Comparison of ENCODE assay signal across 10 cellular contexts in the genomic region with DNA sequence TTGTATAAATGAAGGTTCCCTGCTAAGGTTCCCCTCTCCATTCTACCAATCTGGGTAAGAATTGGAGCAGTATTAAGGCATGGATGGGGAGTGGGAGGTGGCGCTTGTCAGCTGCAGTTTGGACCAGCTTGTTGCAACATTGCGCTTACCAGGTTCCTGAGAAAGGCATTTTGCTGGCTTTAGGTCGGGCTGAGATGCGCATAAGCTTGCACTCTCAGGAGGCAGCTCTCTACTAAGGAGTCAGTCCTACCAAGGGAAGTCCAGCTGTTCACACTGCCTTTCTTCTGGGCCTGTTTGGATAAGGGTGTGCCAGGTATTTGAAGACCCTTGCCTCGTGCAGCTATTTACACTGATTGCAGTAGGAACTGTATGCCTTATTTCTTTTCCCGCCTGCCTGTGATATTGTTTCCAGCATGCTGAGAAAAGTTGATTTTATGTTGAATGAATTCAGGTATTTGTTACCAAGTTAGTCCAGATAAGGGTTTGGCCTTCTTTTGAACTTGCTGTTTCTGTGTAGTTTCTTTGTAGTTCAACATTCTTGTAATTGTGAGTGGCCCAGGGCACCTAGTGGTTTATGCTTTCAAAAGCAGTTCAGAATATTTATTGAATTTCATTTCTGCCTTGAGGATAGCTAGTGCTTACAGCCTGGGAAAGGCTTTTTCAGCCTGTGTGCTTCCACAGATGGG. TPM values are rescaled to one million over a fixed set of nuclear protein-coding genes. Genes with fewer than 3 reads are reported as not detected.
DNase-seq lines count a peak whose midpoint lies in the region; ATAC-seq and TF ChIP-seq lines count a peak whose summit lies in the region.
"Had no signal": no experiment of that assay in that cellular context is flagged by ENCODE, and none has a peak within 500 bp of the region (broad histone marks: within the 10 kb centered on the region; RNA-seq: fewer than 3 reads in every experiment).

No MANE protein-coding gene starts in this region.

- H3K36me3 ChIP-seq in aorta (ENCODE audit: control insufficient read depth in 1 of 2, insufficient read depth in 2 of 2, low read length in 1 of 2): peaks cover 1 to 2% of the 10 kb centered on the region in 2 donors

- H3K4me3 ChIP-seq in dorsolateral prefrontal cortex (peak overlapping the region in 39 of 59 donors; percentile 3 to 100 (median 94)), aorta (ENCODE audit: low read length in 2 of 2) (no peak overlapping the region)

- WGBS in aorta, 2 donors: 79 to 89% methylated on average over 6 of the region's 6 CpGs

- H3K27me3 ChIP-seq in dorsolateral prefrontal cortex (no peaks in the 10 kb centered on the region), aorta (ENCODE audit: control insufficient read depth in 1 of 2, insufficient read depth in 2 of 2, low read length in 1 of 2) (no peaks in the 10 kb centered on the region)

- H3K27ac ChIP-seq in dorsolateral prefrontal cortex (no peak overlapping the region), aorta (ENCODE audit: low read depth in 1 of 2, low read length in 2 of 2) (no peak overlapping the region)

- no peak for DNase-seq in Calu3
- peak; percentile 38 for DNase-seq in NCI-H69 (lab: John Stamatoyannopoulos, UW)
- no peak for DNase-seq in dorsolateral prefrontal cortex
- no peak for DNase-seq in neural crest cell (ENCODE audit: low read depth, low spot score)
- no peak for DNase-seq in retina
- no peak for DNase-seq in NCI-H446 (lab: John Stamatoyannopoulos, UW)
- no peak for DNase-seq in aorta
- DNase-seq: SHP77 had no signal

- no peaks in the 10 kb centered on the region for H3K27me3 Mint-ChIP-seq in Calu3 (ENCODE audit: unreplicated experiment)
- H3K27me3 Mint-ChIP-seq in neural crest cell (ENCODE audit: low read depth): no peaks in the 10 kb centered on the region

- peaks cover 6% of the 10 kb centered on the region in 2 donors for H3K4me1 ChIP-seq in aorta (ENCODE audit: control insufficient read depth in 1 of 2, insufficient read depth in 2 of 2, low read length in 2 of 2)

- H3K9me3 ChIP-seq in aorta (ENCODE audit: control insufficient read depth, low read length): no peaks in the 10 kb centered on the region

- H3K4me3 Mint-ChIP-seq in Calu3 (ENCODE audit: low read depth, unreplicated experiment): peak overlapping the region; percentile 91
- H3K4me3 Mint-ChIP-seq in neural crest cell: peak overlapping the region; percentile 97

- H3K36me3 Mint-ChIP-seq in Calu3 (ENCODE audit: insufficient read depth, unreplicated experiment): peaks cover 48% of the 10 kb centered on the region
- H3K36me3 Mint-ChIP-seq in neural crest cell (ENCODE audit: low read depth): peaks cover 3% of the 10 kb centered on the region

- CTCF ChIA-PET in Calu3 (lab: Charles Lee): interaction anchor here (0.6 to 1.3 kb wide), 5 partner anchors 9 to 108 kb away, joined by 3 to 7 read pairs (median 3); partner anchors contain the start of gene POP5

- peaks cover 43% of the 10 kb centered on the region for H3K4me1 Mint-ChIP-seq in Calu3 (ENCODE audit: low read depth, unreplicated experiment)
- H3K4me1 Mint-ChIP-seq in neural crest cell: peaks cover 66% of the 10 kb centered on the region

- TF ChIP-seq CTCF in Calu3 (IDR thresholded peaks at IDR 0.05; ENCODE audit: unreplicated experiment) (no peak), dorsolateral prefrontal cortex (IDR thresholded peaks at IDR 0.05 in 54 of 56, conservative IDR thresholded peaks at IDR 0.05 in 2 of 56; ENCODE audit: low read depth in 1 of 56, partially characterized antibody in 56 of 56) (no peak), neural crest cell (conservative IDR thresholded peaks at IDR 0.05) (no peak)

- intact Hi-C loops in Calu3 (cut with micrococcal nuclease; ENCODE audit: unreplicated experiment) (loop anchor here (2.0 kb wide), 1 partner anchor 21 kb away; the partner anchor contains the start of gene UNC119B), dorsolateral prefrontal cortex (cut with DNase I) (loop anchor here in 1 of 2 donors (5.0 kb wide), 1 partner anchor 38 kb away; the partner anchor contains the start of gene ACADS), aorta (cut with DNase I) (no loop called here)

- H3K27ac Mint-ChIP-seq in Calu3 (ENCODE audit: unreplicated experiment) (peak overlapping the region; percentile 63), neural crest cell (ENCODE audit: unreplicated experiment) (no peak overlapping the region)

- H3K9me3 Mint-ChIP-seq in Calu3 (ENCODE audit: low read depth, unreplicated experiment): no peaks in the 10 kb centered on the region
- H3K9me3 Mint-ChIP-seq in neural crest cell: no peaks in the 10 kb centered on the region

- ATAC-seq in aorta (ENCODE audit: low FRiP score): no peak
- ATAC-seq in HG03196 (IDR thresholded peaks at IDR 0.05; ENCODE audit: unreplicated experiment): no peak

- no TSS peak for BruUV-seq in Calu3 (replicated peaks; lab: Mats Ljungman, UMichigan)

RNA-seq across cellular contexts. Expression of gene MLEC, which starts 2.6 kb away (rescaled TPM):
- total RNA-seq in Calu3 (2022) (268 and 290 TPM in 2 replicates), dorsolateral prefrontal cortex (10 to 100 TPM; 50.4 to 97.1 (median 73.3) TPM), neural crest cell (165 and 167 TPM in 2 replicates), aorta (10 to 100 TPM; 67.4 to 92.0 TPM)
- 10 to 100 TPM; 19.7 to 27.7 TPM for polyA plus RNA-seq in aorta

RNA-seq across cellular contexts. Expression of gene UNC119B, which starts 20.7 kb away (rescaled TPM):
- total RNA-seq in Calu3 (2022): 31.6 and 33.5 TPM in 2 replicates
- total RNA-seq in dorsolateral prefrontal cortex: 10 to 100 TPM; 19.6 to 43.0 (median 27.2) TPM
- 79.7 and 80.0 TPM in 2 replicates for total RNA-seq in neural crest cell
- 10 to 100 TPM; 18.6 to 24.4 TPM for total RNA-seq in aorta
- polyA plus RNA-seq in aorta: 10 to 100 TPM; 13.6 to 15.9 TPM

RNA-seq across cellular contexts. Expression of gene ACADS, which starts 36.1 kb away (rescaled TPM):
- total RNA-seq in Calu3 (2022): 16.1 and 21.2 TPM in 2 replicates
- 10 to 100 TPM in 107 of 120 experiments, 1 to 10 TPM in 13; 6.5 to 27.7 (median 14.2) TPM for total RNA-seq in dorsolateral prefrontal cortex
- total RNA-seq in neural crest cell: 5.6 and 5.9 TPM in 2 replicates
- total RNA-seq in aorta: 10 to 100 TPM; 11.3 to 15.6 TPM
- polyA plus RNA-seq in aorta: 10 to 100 TPM; 29.2 to 36.9 TPM

RNA-seq across cellular contexts. Expression of gene CABP1, which starts 49.1 kb away (rescaled TPM):
- total RNA-seq in Calu3 (2022) (0.14 and 0.98 TPM in 2 replicates), dorsolateral prefrontal cortex (100 to 1,000 TPM; 104 to 566 (median 357) TPM), neural crest cell (1.1 and 1.2 TPM in 2 replicates), aorta (1 to 10 TPM; 1.7 to 3.0 TPM)
- polyA plus RNA-seq in aorta: 1 to 10 TPM in 1 of 2 donors, not detected in 1; 1.7 TPM
- total RNA-seq: dermis microvascular lymphatic vessel endothelial cell had no signal

Comparison
In these comparisons a context has a peak if more than half of its experiments do, and no peak if none do; other contexts are left out.
1. H3K4me3 ChIP-seq: peak in dorsolateral prefrontal cortex (39 of 59); none in aorta (0 of 2).